ENCODE assay signal across 1 cellular context in the genomic region with DNA sequence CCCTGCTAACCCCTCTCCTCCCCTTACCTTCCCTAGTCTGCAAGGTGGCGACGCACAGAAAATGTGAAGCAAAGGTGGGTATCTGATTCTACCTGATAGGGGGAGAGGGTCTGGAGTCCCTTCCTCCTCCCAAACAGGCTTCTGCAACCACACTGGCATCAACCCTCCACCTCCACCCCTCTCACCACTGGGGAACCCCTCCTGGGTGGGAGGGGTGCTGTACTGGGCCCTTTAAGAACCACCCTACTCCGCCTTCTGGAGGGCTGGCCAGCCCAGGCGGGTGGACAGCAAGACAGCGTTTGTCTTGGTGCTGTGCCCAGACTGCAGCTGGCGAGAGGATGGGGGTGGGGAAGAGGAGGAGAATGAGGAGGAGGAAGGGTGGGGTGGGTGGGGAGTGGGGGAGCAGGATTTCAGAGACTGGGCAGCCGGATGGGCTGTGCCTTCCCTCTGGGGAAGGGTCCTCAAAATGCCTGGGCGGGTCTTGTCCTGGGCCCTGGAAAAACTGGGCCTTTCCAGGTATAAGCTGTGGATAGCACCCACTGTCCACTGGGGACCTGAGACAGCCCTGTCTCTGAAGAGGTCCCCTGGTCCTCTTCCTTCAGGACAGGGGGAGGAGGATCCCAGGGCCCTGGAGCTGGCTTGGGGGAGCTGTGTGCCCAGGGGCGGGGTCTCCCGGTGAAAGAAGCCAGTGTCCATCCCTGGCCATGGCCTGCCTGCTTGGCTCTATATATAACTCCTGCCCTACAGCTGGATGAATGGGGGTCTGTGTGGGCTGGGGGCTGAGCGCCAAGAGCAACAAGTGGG.
TF ChIP-seq lines count a peak whose summit lies in the region.

No MANE protein-coding gene starts in this region.

TF ChIP-seq in IMR-90, 13 proteins besides CTCF, POLR2A, EP300 and RAD21:
- TF ChIP-seq CEBPB (IDR thresholded peaks at IDR 0.05; ENCODE audit: low read depth, low read length): no peak
- no peak for TF ChIP-seq RFX5 (IDR thresholded peaks at IDR 0.05; ENCODE audit: low read depth, low read length)
- TF ChIP-seq MAZ (IDR thresholded peaks at IDR 0.05; ENCODE audit: borderline replicate concordance, low read depth, low read length): peak; percentile 66; the same call in 1 of the 2 replicates
- TF ChIP-seq MXI1 (IDR thresholded peaks at IDR 0.05; ENCODE audit: borderline replicate concordance, low read depth, low read length): 0 out of 2 replicates have a peak, but pooled peaks have one; percentile 19
